ENCODE assay signal across 1 cellular context in the genomic region with DNA sequence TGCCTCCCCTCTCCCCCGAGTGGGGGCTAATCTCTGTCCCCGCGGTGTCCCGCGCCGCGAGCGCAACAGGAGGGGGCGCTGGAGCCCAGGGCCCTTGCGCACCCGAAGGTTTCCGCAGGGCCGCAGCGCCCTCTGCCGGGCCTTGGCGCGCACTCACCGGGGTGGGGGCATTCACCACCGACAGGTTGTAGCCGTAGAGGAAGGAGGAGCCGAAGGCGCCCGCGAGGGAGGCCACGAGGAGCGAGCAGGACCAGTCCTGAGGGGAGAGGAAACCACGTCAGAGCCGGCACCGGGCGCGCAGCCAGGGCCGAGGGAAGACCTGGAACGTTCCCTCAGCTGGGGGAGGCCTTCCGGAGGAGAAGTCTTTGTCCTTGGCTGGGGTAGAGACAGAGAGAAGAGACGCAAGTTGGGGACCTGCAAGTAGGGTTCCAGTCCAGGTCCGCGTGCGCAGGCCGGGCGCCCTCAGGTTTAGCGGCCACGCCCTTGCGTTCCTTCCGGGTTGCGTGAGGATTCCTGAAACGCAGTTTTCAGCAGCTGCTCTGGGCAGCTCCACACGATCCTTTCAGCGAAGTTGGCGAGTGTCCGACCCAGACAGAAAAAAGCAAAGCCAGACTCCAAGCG.
TF ChIP-seq lines count a peak whose summit lies in the region.

No MANE protein-coding gene starts in this region.

TF ChIP-seq in HCT116, 20 proteins besides CTCF, POLR2A, EP300 and RAD21 (continued from another document):
- TF ChIP-seq, protein P1, sequence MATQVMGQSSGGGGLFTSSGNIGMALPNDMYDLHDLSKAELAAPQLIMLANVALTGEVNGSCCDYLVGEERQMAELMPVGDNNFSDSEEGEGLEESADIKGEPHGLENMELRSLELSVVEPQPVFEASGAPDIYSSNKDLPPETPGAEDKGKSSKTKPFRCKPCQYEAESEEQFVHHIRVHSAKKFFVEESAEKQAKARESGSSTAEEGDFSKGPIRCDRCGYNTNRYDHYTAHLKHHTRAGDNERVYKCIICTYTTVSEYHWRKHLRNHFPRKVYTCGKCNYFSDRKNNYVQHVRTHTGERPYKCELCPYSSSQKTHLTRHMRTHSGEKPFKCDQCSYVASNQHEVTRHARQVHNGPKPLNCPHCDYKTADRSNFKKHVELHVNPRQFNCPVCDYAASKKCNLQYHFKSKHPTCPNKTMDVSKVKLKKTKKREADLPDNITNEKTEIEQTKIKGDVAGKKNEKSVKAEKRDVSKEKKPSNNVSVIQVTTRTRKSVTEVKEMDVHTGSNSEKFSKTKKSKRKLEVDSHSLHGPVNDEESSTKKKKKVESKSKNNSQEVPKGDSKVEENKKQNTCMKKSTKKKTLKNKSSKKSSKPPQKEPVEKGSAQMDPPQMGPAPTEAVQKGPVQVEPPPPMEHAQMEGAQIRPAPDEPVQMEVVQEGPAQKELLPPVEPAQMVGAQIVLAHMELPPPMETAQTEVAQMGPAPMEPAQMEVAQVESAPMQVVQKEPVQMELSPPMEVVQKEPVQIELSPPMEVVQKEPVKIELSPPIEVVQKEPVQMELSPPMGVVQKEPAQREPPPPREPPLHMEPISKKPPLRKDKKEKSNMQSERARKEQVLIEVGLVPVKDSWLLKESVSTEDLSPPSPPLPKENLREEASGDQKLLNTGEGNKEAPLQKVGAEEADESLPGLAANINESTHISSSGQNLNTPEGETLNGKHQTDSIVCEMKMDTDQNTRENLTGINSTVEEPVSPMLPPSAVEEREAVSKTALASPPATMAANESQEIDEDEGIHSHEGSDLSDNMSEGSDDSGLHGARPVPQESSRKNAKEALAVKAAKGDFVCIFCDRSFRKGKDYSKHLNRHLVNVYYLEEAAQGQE (IDR thresholded peaks at IDR 0.05; ENCODE audit: low read depth), result no peak
- TF ChIP-seq EGR1 (IDR thresholded peaks at IDR 0.05; ENCODE audit: low read depth) (no peak), TCF7L2 (IDR thresholded peaks at IDR 0.05; ENCODE audit: borderline replicate concordance, extremely low read depth, insufficient read depth, insufficient read length) (no peak), ELF1 (IDR thresholded peaks at IDR 0.05; ENCODE audit: borderline replicate concordance, low read depth) (no peak), YY1 (IDR thresholded peaks at IDR 0.05; ENCODE audit: extremely low read depth, insufficient replicate concordance, low read depth, low read length) (peak; percentile 36), ZFX (IDR thresholded peaks at IDR 0.05) (peak; percentile 46; the same call in 1 of the 2 replicates), SP1 (IDR thresholded peaks at IDR 0.05; ENCODE audit: low read depth) (no peak), POLR2AphosphoS5 (IDR thresholded peaks at IDR 0.05; ENCODE audit: low read depth, low read length) (peak; percentile 78)
